In the genomic region with DNA sequence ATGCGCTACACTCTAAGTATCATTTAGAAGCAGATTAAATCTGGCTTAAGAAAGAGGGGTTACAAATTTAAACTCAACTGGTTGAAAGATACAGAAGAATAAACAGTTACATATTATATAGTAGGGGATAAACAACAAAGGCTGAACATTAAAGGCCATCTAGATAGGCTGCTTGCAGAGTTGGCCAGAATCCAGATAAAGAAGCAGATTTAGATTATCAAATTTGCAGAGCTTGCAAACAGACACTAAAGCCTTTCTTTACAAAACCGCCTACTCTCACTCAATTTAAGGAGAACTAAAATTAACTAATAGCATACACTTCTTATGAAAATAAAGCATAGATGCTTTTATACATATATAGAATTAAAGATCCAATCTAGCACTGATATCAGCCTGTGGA, we compare ENCODE assay signal across 9 cellular contexts.
DNase-seq lines count a peak whose midpoint lies in the region; ATAC-seq and TF ChIP-seq lines count a peak whose summit lies in the region.
"Had no signal": no experiment of that assay in that cellular context is flagged by ENCODE, and none has a peak within 500 bp of the region (broad histone marks: within the 10 kb centered on the region; RNA-seq: fewer than 3 reads in every experiment).

No MANE protein-coding gene starts in this region.

- H3K36me3 ChIP-seq in gastrocnemius medialis, result peaks cover 3 to 34% of the 10 kb centered on the region in 2 donors

- intact Hi-C loops in gastrocnemius medialis (cut with DNase I; ENCODE audit: low total_unique reads), result loop anchor here (2.0 to 10.0 kb wide), 5 partner anchors 33 to 927 kb away; partner anchors contain the start of genes CD164, OSTM1 and ZBTB24

- DNase-seq in COLO829 (ENCODE audit: low spot score), result peak; percentile 6
- peak; percentile 56 for DNase-seq in NCI-H82 treated with DMSO at 0.1 percent for 48 hours (lab: John Stamatoyannopoulos, UW; ENCODE audit: unreplicated experiment)
- DNase-seq in fibroblast of the aortic adventitia (ENCODE audit: low read depth), result peak; percentile 12
- no peak for DNase-seq in gastrocnemius medialis
- DNase-seq in SHP77 treated with DMSO at 0.1 percent for 48 hours (lab: John Stamatoyannopoulos, UW), result no peak
- no peak for DNase-seq in SW480 (ENCODE audit: low spot score)
- no peak for DNase-seq in SKM-1 (lab: John Stamatoyannopoulos, UW; ENCODE audit: unreplicated experiment)
- DNase-seq: NK-92 treated with Interleukin-12 subunit alpha and Interleukin-12 subunit beta, amount 100 ng/mL, for 24 hours had no signal

- no peak overlapping the region for H3K4me3 ChIP-seq in fibroblast of the aortic adventitia (ENCODE audit: low read depth, low read length)
- peak overlapping the region in 3 of 4 donors; percentile 23 to 35 (median 33) for H3K4me3 ChIP-seq in gastrocnemius medialis

- TF ChIP-seq CTCF in fibroblast of the aortic adventitia (IDR thresholded peaks at IDR 0.05; ENCODE audit: insufficient read depth, low read length) (no peak), gastrocnemius medialis (IDR thresholded peaks at IDR 0.05 in 4 of 5, conservative IDR thresholded peaks at IDR 0.05 in 1 of 5) (no peak)

- peaks cover 87 to 93% of the 10 kb centered on the region in 2 donors for H3K4me1 ChIP-seq in gastrocnemius medialis

- H3K27me3 ChIP-seq in gastrocnemius medialis, result no peaks in the 10 kb centered on the region

- peak overlapping the region; percentile 92 to 98 (median 95) for H3K27ac ChIP-seq in gastrocnemius medialis

- no peaks in the 10 kb centered on the region for H3K9me3 ChIP-seq in gastrocnemius medialis

- ATAC-seq in gastrocnemius medialis (no peak), GM21360 (IDR thresholded peaks at IDR 0.05; ENCODE audit: unreplicated experiment) (no peak)

- in situ Hi-C loops in gastrocnemius medialis (cut with MboI; ENCODE audit: low sequenced_read_pairs in 4 of 4), result loop anchor here in 1 of 4 donors (10.0 kb wide), 1 partner anchor 63 kb away; no protein-coding TSS in a partner anchor

- no peak for TF ChIP-seq POLR2A in gastrocnemius medialis (IDR thresholded peaks at IDR 0.05)

Comparison
In these comparisons a context has a peak if more than half of its experiments do, and no peak if none do; other contexts are left out.
1. DNase-seq: peak in COLO829 (single experiment), NCI-H82 treated with DMSO at 0.1 percent for 48 hours (single experiment) and fibroblast of the aortic adventitia (single experiment); none in gastrocnemius medialis (0 of 2), SHP77 treated with DMSO at 0.1 percent for 48 hours (single experiment), SW480 (single experiment) and SKM-1 (single experiment).